In genomic region chr16:11682655-11683096, GRCh38 we compare ENCODE assay signal across 1 cellular context.
A peak's percentile ranks its signal among the peaks of the same experiment; 100 is the strongest.
TF ChIP-seq lines count a peak whose summit lies in the region.

No MANE protein-coding gene starts in this region.

TF ChIP-seq in HEK293, 187 proteins besides CTCF, POLR2A, EP300 and RAD21 (continued from another document):
- TF ChIP-seq PRDM10 (tag by site-specific recombination; IDR thresholded peaks at IDR 0.05), result peak; percentile 11; the same call in 1 of the 2 replicates
- no peak for TF ChIP-seq RBAK (tag by site-specific recombination; IDR thresholded peaks at IDR 0.05)
- peak; percentile 44; the same call in 1 of the 2 replicates for TF ChIP-seq ZNF366 (tag by site-specific recombination; conservative IDR thresholded peaks at IDR 0.05)
- TF ChIP-seq ZFP37 (tag by site-specific recombination; IDR thresholded peaks at IDR 0.05), result no peak
- no peak for TF ChIP-seq ZNF624 (tag by site-specific recombination; IDR thresholded peaks at IDR 0.05)
- no peak for TF ChIP-seq ZNF596 (tag by site-specific recombination; IDR thresholded peaks at IDR 0.05)
- TF ChIP-seq ZBTB21 (tag by site-specific recombination; IDR thresholded peaks at IDR 0.05), result peak; percentile 35; the same call in 1 of the 2 replicates
- TF ChIP-seq ZNF133 (tag by site-specific recombination; IDR thresholded peaks at IDR 0.05), result no peak
- no peak for TF ChIP-seq ZBTB11 (tag by site-specific recombination; conservative IDR thresholded peaks at IDR 0.05; ENCODE audit: low read depth)
